Comparison of ENCODE assay signal across 8 cellular contexts in genomic region chr11:121467965-121468364, GRCh38. TPM values are rescaled to one million over a fixed set of nuclear protein-coding genes. Genes with fewer than 3 reads are reported as not detected.
DNase-seq lines count a peak whose midpoint lies in the region; ATAC-seq and TF ChIP-seq lines count a peak whose summit lies in the region.

No MANE protein-coding gene starts in this region.

- H3K9me3 ChIP-seq in vagina = no peaks in the 10 kb centered on the region

- H3K27me3 Mint-ChIP-seq in CD14-positive monocyte (ENCODE audit: low read depth in 3 of 3) = no peaks in the 10 kb centered on the region
- no peaks in the 10 kb centered on the region for H3K27me3 Mint-ChIP-seq in natural killer cell treated with Interleukin-12 subunit alpha and Interleukin-12 subunit beta and Interleukin-15 and Interleukin-18, amount 100 ng/mL, for 72 hours

- H3K27ac Mint-ChIP-seq in CD14-positive monocyte = peak overlapping the region in 4 of 7 donors; percentile 46 to 66 (median 64)
- H3K27ac Mint-ChIP-seq in natural killer cell treated with Interleukin-12 subunit alpha and Interleukin-12 subunit beta and Interleukin-15 and Interleukin-18, amount 100 ng/mL, for 72 hours = peak overlapping the region; percentile 88 to 92

- H3K27ac ChIP-seq in vagina = peak overlapping the region; percentile 82

- DNase-seq in CD14-positive monocyte (ENCODE audit: low spot score) = no peak
- DNase-seq in Jurkat, Clone E6-1 (ENCODE audit: low read depth, low spot score) = peak; percentile 67
- DNase-seq in activated T-cell treated with anti-CD3 and anti-CD28 coated beads, Interleukin-2, amount 50 U/mL, for 48 hours = peak; percentile 81 to 87
- peak; percentile 76 for DNase-seq in natural killer cell treated with Interleukin-12 subunit alpha and Interleukin-12 subunit beta and Interleukin-15 and Interleukin-18, amount 100 ng/mL, for 72 hours (ENCODE audit: low spot score)
- DNase-seq in vagina (ENCODE audit: extremely low spot score in 2 of 2) = no peak
- no peak for DNase-seq in DMS53 (lab: John Stamatoyannopoulos, UW)
- no peak for DNase-seq in NCI-H446 (lab: John Stamatoyannopoulos, UW)

- TF ChIP-seq CTCF in CD14-positive monocyte (IDR thresholded peaks at IDR 0.05) (no peak), vagina (IDR thresholded peaks at IDR 0.05) (no peak)

- H3K4me3 Mint-ChIP-seq in CD14-positive monocyte = no peak overlapping the region
- peak overlapping the region; percentile 64 for H3K4me3 Mint-ChIP-seq in natural killer cell treated with Interleukin-12 subunit alpha and Interleukin-12 subunit beta and Interleukin-15 and Interleukin-18, amount 100 ng/mL, for 72 hours

- no peak for TF ChIP-seq POLR2A in vagina (IDR thresholded peaks at IDR 0.05)

- no peaks in the 10 kb centered on the region for H3K36me3 ChIP-seq in vagina

- intact Hi-C loops in CD14-positive monocyte (cut with micrococcal nuclease) (no loop called here), vagina (cut with DNase I) (no loop called here)

- H3K4me1 Mint-ChIP-seq in CD14-positive monocyte = peaks cover 73% of the 10 kb centered on the region
- peaks cover 82 to 90% of the 10 kb centered on the region in 2 donors for H3K4me1 Mint-ChIP-seq in natural killer cell treated with Interleukin-12 subunit alpha and Interleukin-12 subunit beta and Interleukin-15 and Interleukin-18, amount 100 ng/mL, for 72 hours (ENCODE audit: low read depth in 2 of 2)

- H3K9me3 Mint-ChIP-seq in CD14-positive monocyte = no peaks in the 10 kb centered on the region
- H3K9me3 Mint-ChIP-seq in natural killer cell treated with Interleukin-12 subunit alpha and Interleukin-12 subunit beta and Interleukin-15 and Interleukin-18, amount 100 ng/mL, for 72 hours = no peaks in the 10 kb centered on the region

- ATAC-seq in GM19463 (IDR thresholded peaks at IDR 0.05; ENCODE audit: unreplicated experiment) = peak; percentile 64
- ATAC-seq in natural killer cell treated with Interleukin-12 subunit alpha and Interleukin-12 subunit beta and Interleukin-15 and Interleukin-18, amount 100 ng/mL, for 72 hours = peak; percentile 48 to 59

- no peaks in the 10 kb centered on the region for H3K27me3 ChIP-seq in vagina

- H3K36me3 Mint-ChIP-seq in CD14-positive monocyte = peaks cover 42 to 44% of the 10 kb centered on the region in 2 donors
- peaks cover 6% of the 10 kb centered on the region for H3K36me3 Mint-ChIP-seq in natural killer cell treated with Interleukin-12 subunit alpha and Interleukin-12 subunit beta and Interleukin-15 and Interleukin-18, amount 100 ng/mL, for 72 hours

- H3K4me1 ChIP-seq in vagina = peaks cover 49% of the 10 kb centered on the region

- no peak overlapping the region for H3K4me3 ChIP-seq in Jurkat, Clone E6-1 (ENCODE audit: low read length)
- peak overlapping the region in 1 of 2 donors; percentile 6 for H3K4me3 ChIP-seq in vagina

RNA-seq across cellular contexts. Expression of gene SORL1, which starts 15.9 kb away (rescaled TPM):
- polyA plus RNA-seq in CD14-positive monocyte = 10 to 100 TPM; 52.5 to 59.4 TPM
- 7.4 TPM for polyA plus RNA-seq in Jurkat, Clone E6-1 (2012; ENCODE audit: insufficient read depth, insufficient read length)
- total RNA-seq in natural killer cell treated with Interleukin-12 subunit alpha and Interleukin-12 subunit beta and Interleukin-15 and Interleukin-18, amount 100 ng/mL, for 72 hours = 10 to 100 TPM; 26.8 to 45.5 TPM
- 38.3 TPM for total RNA-seq in vagina

Comparison
In these comparisons a context has a peak if more than half of its experiments do, and no peak if none do; other contexts are left out.
1. DNase-seq: peak in Jurkat, Clone E6-1 (single experiment), activated T-cell treated with anti-CD3 and anti-CD28 coated beads, Interleukin-2, amount 50 U/mL, for 48 hours (2 of 2) and natural killer cell treated with Interleukin-12 subunit alpha and Interleukin-12 subunit beta and Interleukin-15 and Interleukin-18, amount 100 ng/mL, for 72 hours (single experiment); none in CD14-positive monocyte (single experiment), vagina (0 of 2), DMS53 (single experiment) and NCI-H446 (0 of 2).